14 cellular contexts compared by ENCODE assay signal in genomic region chr2:111702809-111703196, GRCh38.
DNase-seq lines count a peak whose midpoint lies in the region; TF ChIP-seq lines count a peak whose summit lies in the region.
"Had no signal": no experiment of that assay in that cellular context is flagged by ENCODE, and none has a peak within 500 bp of the region (broad histone marks: within the 10 kb centered on the region; RNA-seq: fewer than 3 reads in every experiment).

No MANE protein-coding gene starts in this region.

- no peaks in the 10 kb centered on the region for H3K79me2 ChIP-seq in parathyroid adenoma

- H3K9me3 Mint-ChIP-seq in activated T-helper 1 cell treated with anti-CD3 and anti-CD28 coated beads, Interleukin-12 subunit alpha, Interleukin-12 subunit beta, Interleukin-2, Interleukin-4 antibody, amounts not matched to agents 30 ng/mL and 10 ng/mL and 1 ng/mL, durations not matched to agents 14 hours and 24 hours and 36 hours = no peaks in the 10 kb centered on the region
- H3K9me3 Mint-ChIP-seq: central memory CD8-positive, alpha-beta T cell; naive B cell had no signal

- H3K36me3 ChIP-seq in HUES64 (ENCODE audit: insufficient read depth, low read length) (no peaks in the 10 kb centered on the region), parathyroid adenoma (ENCODE audit: control insufficient read depth, insufficient read depth, low read length) (no peaks in the 10 kb centered on the region), breast epithelium (no peaks in the 10 kb centered on the region)

- no peak for TF ChIP-seq POLR2A in breast epithelium (IDR thresholded peaks at IDR 0.05)

- H2AFZ ChIP-seq in parathyroid adenoma = peak overlapping the region; percentile 16

- H3K27me3 Mint-ChIP-seq in activated T-helper 1 cell treated with anti-CD3 and anti-CD28 coated beads, Interleukin-12 subunit alpha, Interleukin-12 subunit beta, Interleukin-2, Interleukin-4 antibody, amounts not matched to agents 30 ng/mL and 10 ng/mL and 1 ng/mL, durations not matched to agents 14 hours and 24 hours and 36 hours (ENCODE audit: insufficient read depth) = no peaks in the 10 kb centered on the region
- H3K27me3 Mint-ChIP-seq: central memory CD8-positive, alpha-beta T cell had no signal

- H3K4me3 ChIP-seq in HUES64 (ENCODE audit: low read length) = no peak overlapping the region
- no peak overlapping the region for H3K4me3 ChIP-seq in parathyroid adenoma (ENCODE audit: low read depth, low read length)
- no peak overlapping the region for H3K4me3 ChIP-seq in breast epithelium
- H3K4me3 ChIP-seq: skin epidermis had no signal

- DNase-seq in DMS79 treated with DMSO at 0.1 percent for 48 hours (lab: John Stamatoyannopoulos, UW) = peak; percentile 24
- DNase-seq in DMS79 (lab: John Stamatoyannopoulos, UW) = no peak
- no peak for DNase-seq in activated T-helper 1 cell treated with anti-CD3 and anti-CD28 coated beads, Interleukin-12 subunit alpha, Interleukin-12 subunit beta, Interleukin-2, Interleukin-4 antibody, amounts not matched to agents 30 ng/mL and 10 ng/mL and 1 ng/mL, durations not matched to agents 14 hours and 24 hours and 36 hours (ENCODE audit: low spot score)
- DNase-seq in NCI-H748 (lab: John Stamatoyannopoulos, UW; ENCODE audit: unreplicated experiment) = no peak
- DNase-seq in NOMO-1 treated with DMSO at 0.1 percent for 48 hours (lab: John Stamatoyannopoulos, UW; ENCODE audit: unreplicated experiment) = no peak
- no peak for DNase-seq in breast epithelium (ENCODE audit: low spot score in 2 of 2)
- DNase-seq: kidney had no signal

- no peak overlapping the region; the same call in 1 of the 2 replicates for H3K9ac ChIP-seq in HUES64 (ENCODE audit: low read depth, low read length)
- no peak overlapping the region for H3K9ac ChIP-seq in parathyroid adenoma

- H3K4me1 ChIP-seq in HUES64 (ENCODE audit: insufficient read depth, low read length) = peaks cover 40% of the 10 kb centered on the region
- peaks cover 30% of the 10 kb centered on the region for H3K4me1 ChIP-seq in parathyroid adenoma
- H3K4me1 ChIP-seq in breast epithelium = peaks cover 0 to 8% of the 10 kb centered on the region in 2 donors

- H3K27me3 ChIP-seq in HUES64 (ENCODE audit: insufficient read depth, low read length) (no peaks in the 10 kb centered on the region), parathyroid adenoma (ENCODE audit: control insufficient read depth, insufficient read depth, low read length) (no peaks in the 10 kb centered on the region), breast epithelium (no peaks in the 10 kb centered on the region)

- TF ChIP-seq CTCF in parathyroid adenoma (IDR thresholded peaks at IDR 0.05) = no peak
- TF ChIP-seq CTCF in breast epithelium (IDR thresholded peaks at IDR 0.05) = no peak

- peak overlapping the region; percentile 50 for H3K4me3 Mint-ChIP-seq in activated T-helper 1 cell treated with anti-CD3 and anti-CD28 coated beads, Interleukin-12 subunit alpha, Interleukin-12 subunit beta, Interleukin-2, Interleukin-4 antibody, amounts not matched to agents 30 ng/mL and 10 ng/mL and 1 ng/mL, durations not matched to agents 14 hours and 24 hours and 36 hours
- H3K4me3 Mint-ChIP-seq: B cell; central memory CD8-positive, alpha-beta T cell; naive B cell had no signal

- peak overlapping the region; percentile 50 for H3K27ac Mint-ChIP-seq in activated T-helper 1 cell treated with anti-CD3 and anti-CD28 coated beads, Interleukin-12 subunit alpha, Interleukin-12 subunit beta, Interleukin-2, Interleukin-4 antibody, amounts not matched to agents 30 ng/mL and 10 ng/mL and 1 ng/mL, durations not matched to agents 14 hours and 24 hours and 36 hours
- H3K27ac Mint-ChIP-seq: B cell, naive B cell had no signal

- H3K4me1 Mint-ChIP-seq in activated T-helper 1 cell treated with anti-CD3 and anti-CD28 coated beads, Interleukin-12 subunit alpha, Interleukin-12 subunit beta, Interleukin-2, Interleukin-4 antibody, amounts not matched to agents 30 ng/mL and 10 ng/mL and 1 ng/mL, durations not matched to agents 14 hours and 24 hours and 36 hours (ENCODE audit: low read depth) = peaks cover 89% of the 10 kb centered on the region

- 0 out of 2 replicates have a peak overlapping the region, but pooled peaks have one; percentile 12 for H3K27ac ChIP-seq in HUES64 (ENCODE audit: low read depth, low read length)
- no peak overlapping the region for H3K27ac ChIP-seq in parathyroid adenoma
- H3K27ac ChIP-seq in breast epithelium = peak overlapping the region in 1 of 2 donors; percentile 43
- H3K27ac ChIP-seq: 22Rv1 had no signal

- H3K9me3 ChIP-seq in HUES64 (ENCODE audit: insufficient read depth, low read depth, low read length) (no peaks in the 10 kb centered on the region), parathyroid adenoma (ENCODE audit: control insufficient read depth, low read length) (no peaks in the 10 kb centered on the region), breast epithelium (no peaks in the 10 kb centered on the region)

- no peak overlapping the region for H3K4me2 ChIP-seq in parathyroid adenoma (ENCODE audit: low read length)

- intact Hi-C loops in activated T-helper 1 cell treated with anti-CD3 and anti-CD28 coated beads, Interleukin-12 subunit alpha, Interleukin-12 subunit beta, Interleukin-2, Interleukin-4 antibody, amounts not matched to agents 30 ng/mL and 10 ng/mL and 1 ng/mL, durations not matched to agents 14 hours and 24 hours and 36 hours (cut with micrococcal nuclease) = loop anchor here (10.0 kb wide), 1 partner anchor 958 kb away; no protein-coding TSS in a partner anchor
- intact Hi-C loops in breast epithelium (cut with DNase I; ENCODE audit: low total_unique reads) = no loop called here

- 85% methylated on average over 7 of the region's 7 CpGs for WGBS in HUES64

- no peaks in the 10 kb centered on the region for H3K36me3 Mint-ChIP-seq in activated T-helper 1 cell treated with anti-CD3 and anti-CD28 coated beads, Interleukin-12 subunit alpha, Interleukin-12 subunit beta, Interleukin-2, Interleukin-4 antibody, amounts not matched to agents 30 ng/mL and 10 ng/mL and 1 ng/mL, durations not matched to agents 14 hours and 24 hours and 36 hours (ENCODE audit: low read depth)
- H3K36me3 Mint-ChIP-seq: naive B cell had no signal
